ENCODE assay signal across 33 cellular contexts in the genomic region with DNA sequence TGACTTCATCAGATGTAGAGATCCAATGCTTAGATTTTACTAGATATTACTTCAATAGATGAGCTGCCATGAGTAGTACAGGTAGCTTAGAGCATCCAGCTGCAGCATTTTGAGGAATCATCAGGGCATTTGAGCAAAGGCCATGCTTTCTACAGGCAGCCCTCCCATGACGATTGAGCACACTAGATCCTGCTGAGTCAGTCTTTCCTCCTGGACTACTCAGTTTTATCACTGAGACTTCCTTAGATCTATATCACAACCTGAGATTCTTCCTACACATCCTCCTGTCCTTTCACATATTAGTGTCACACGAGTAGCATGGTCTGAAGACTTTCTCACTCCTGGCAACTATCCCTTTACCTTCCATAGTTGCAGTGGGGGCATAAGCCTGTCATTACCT.
"Had no signal": no experiment of that assay in that cellular context is flagged by ENCODE, and none has a peak within 500 bp of the region (broad histone marks: within the 10 kb centered on the region; RNA-seq: fewer than 3 reads in every experiment).

No MANE protein-coding gene starts in this region.

- FAIRE-seq: RCC 7860 had no signal

- ATAC-seq: activated CD8-positive, alpha-beta T cell treated with anti-CD3 and anti-CD28 coated beads for 36 hours; activated T-cell treated with anti-CD3 and anti-CD28 coated beads, Interleukin-2, amount 50 U/mL, for 72 hours; activated T-helper 17 cell treated with anti-CD3 and anti-CD28 coated beads, Interleukin-2, amount 50 U/mL, for 72 hours had no signal

- H3K27ac ChIP-seq: brain microvascular endothelial cell, PC-9, WERI-Rb-1 had no signal

- H2AFZ ChIP-seq: PC-9 had no signal

- H3K4me2 ChIP-seq: PC-9 had no signal

- H3K4me3 ChIP-seq: PC-9 had no signal

- DNase-seq: activated CD4-positive, alpha-beta T cell treated with anti-CD3 and anti-CD28 coated beads for 1 hour; activated CD4-positive, alpha-beta T cell treated with anti-CD3 and anti-CD28 coated beads, Interleukin-2, amount 10 ng/mL, durations not matched to agents 24 days and 14 days; activated CD4-positive, alpha-beta T cell treated with anti-CD3 and anti-CD28 coated beads, Interleukin-2, amount 50 U/mL, for 4 hours; activated CD4-positive, CD25-positive, alpha-beta regulatory T cell; activated CD8-positive, alpha-beta T cell treated with anti-CD3 and anti-CD28 coated beads for 36 hours; activated effector memory CD4-positive, alpha-beta T cell treated with anti-CD3 and anti-CD28 coated beads, Interleukin-2, amount 50 U/mL, for 16 hours; activated naive CD4-positive, alpha-beta T cell; activated naive CD4-positive, alpha-beta T cell treated with anti-CD3 and anti-CD28 coated beads, Interleukin-2, amount 50 U/mL, for 16 hours; activated naive CD8-positive, alpha-beta T cell treated with anti-CD3 and anti-CD28 coated beads for 36 hours; activated T-cell treated with anti-CD3 and anti-CD28 coated beads, Interleukin-2, amount 50 U/mL, for 1 hour; activated T-cell treated with anti-CD3 and anti-CD28 coated beads, Interleukin-2, amount 50 U/mL, for 72 hours; amniotic stem cell; aorta; brain microvascular endothelial cell; central memory CD4-positive, alpha-beta T cell; MM.1S; MV-4-11; NCI-H1092; NCI-H1436 treated with DMSO at 0.1 percent for 48 hours; NCI-H1694 treated with DMSO at 0.1 percent for 48 hours; NCI-H2029; NCI-H2107; NCI-H2171; NCI-H446; NCI-H510A treated with DMSO at 0.1 percent for 48 hours; NCI-H526 treated with DMSO at 0.1 percent for 48 hours; NCI-H82; PC-9; Right ventricle myocardium superior; T1000; WERI-Rb-1 had no signal

- H3K36me3 ChIP-seq: brain microvascular endothelial cell, WERI-Rb-1 had no signal

- H3K27me3 ChIP-seq: brain microvascular endothelial cell had no signal
